14 cellular contexts compared by ENCODE assay signal in genomic region chr18:11948852-11949523, GRCh38. TPM values are rescaled to one million over a fixed set of nuclear protein-coding genes. Genes with fewer than 3 reads are reported as not detected.
DNase-seq lines count a peak whose midpoint lies in the region; ATAC-seq, FAIRE-seq and TF ChIP-seq lines count a peak whose summit lies in the region.
"Had no signal": no experiment of that assay in that cellular context is flagged by ENCODE, and none has a peak within 500 bp of the region (broad histone marks: within the 10 kb centered on the region; RNA-seq: fewer than 3 reads in every experiment).

No MANE protein-coding gene starts in this region.

- H4K20me1 ChIP-seq in HepG2 (ENCODE audit: insufficient read depth, low read length), result no peaks in the 10 kb centered on the region

- 0 out of 3 replicates have a peak, but pooled peaks have one; percentile 8 for ATAC-seq in HepG2
- ATAC-seq in right lobe of liver, result no peak
- ATAC-seq in naive thymus-derived CD8-positive, alpha-beta T cell, result no peak
- no peak for ATAC-seq in GM18505 (IDR thresholded peaks at IDR 0.05; ENCODE audit: unreplicated experiment)

- H3K27me3 ChIP-seq in HepG2 (ENCODE audit: control insufficient read depth in 1 of 2, insufficient read depth in 2 of 2, low read length in 2 of 2) (no peaks in the 10 kb centered on the region), right lobe of liver (no peaks in the 10 kb centered on the region), vagina (no peaks in the 10 kb centered on the region), SJCRH30 (no peaks in the 10 kb centered on the region)
- H3K27me3 ChIP-seq: ovary, testis had no signal

- WGBS in HepG2 (ENCODE audit: low lambda C conversion rate), result 21% methylated on average over 6 of the region's 6 CpGs
- 77% methylated on average over 6 of the region's 6 CpGs for WGBS in right lobe of liver (ENCODE audit: insufficient coverage, low coverage, low lambda C conversion rate, missing lambda C conversion rate)

- H3K4me3 Mint-ChIP-seq in naive thymus-derived CD8-positive, alpha-beta T cell, result peak overlapping the region in 9 of 10 donors; percentile 17 to 93 (median 42)

- CTCF ChIA-PET in HepG2 (lab: Yijun Ruan, JAX; ENCODE audit: low intra/inter-chr PET ratio, low total read pairs), result no interaction called here

- 0 out of 2 replicates have a peak overlapping the region, but pooled peaks have one; percentile 26 for H3K4me2 ChIP-seq in HepG2 (ENCODE audit: low read depth, low read length)

- H3K27me3 Mint-ChIP-seq in naive thymus-derived CD8-positive, alpha-beta T cell, result no peaks in the 10 kb centered on the region

- POLR2A ChIA-PET in HepG2 (lab: Yijun Ruan, JAX), result interaction anchor here (1.8 to 5.4 kb wide), 2 partner anchors 33 to 46 kb away, joined by 8 to 69 read pairs; partner anchors contain the start of gene IMPA2
- POLR2A ChIA-PET in naive thymus-derived CD8-positive, alpha-beta T cell (lab: Charles Lee), result interaction anchor here (2.9 kb wide), 1 partner anchor 32 kb away, joined by 15 read pairs; the partner anchor contains the start of gene IMPA2

- H3K4me1 ChIP-seq in HepG2 (ENCODE audit: insufficient read depth, low read length) (peaks cover 40% of the 10 kb centered on the region), right lobe of liver (peaks cover 0 to 11% (median 5%) of the 10 kb centered on the region in 4 donors), vagina (peaks cover 62% of the 10 kb centered on the region), SJCRH30 (peaks cover 6% of the 10 kb centered on the region; the same call in 1 of the 2 replicates)

- H3K27ac Mint-ChIP-seq in naive thymus-derived CD8-positive, alpha-beta T cell, result peak overlapping the region in 3 of 10 donors; percentile 5 to 31 (median 15)

- no peaks in the 10 kb centered on the region for H3K9me3 Mint-ChIP-seq in naive thymus-derived CD8-positive, alpha-beta T cell

- intact Hi-C loops in HepG2 (cut with micrococcal nuclease; ENCODE audit: unreplicated experiment), result no loop called here
- intact Hi-C loops in right lobe of liver (cut with DNase I), result no loop called here
- intact Hi-C loops in vagina (cut with DNase I), result loop anchor here (5.0 kb wide), 1 partner anchor 33 kb away; the partner anchor contains the start of gene IMPA2

- H3K27ac ChIP-seq in HepG2 (ENCODE audit: extremely low read length, insufficient read depth, low read length) (no peak overlapping the region), right lobe of liver (no peak overlapping the region), vagina (peak overlapping the region; percentile 93), SJCRH30 (no peak overlapping the region)
- H3K27ac ChIP-seq: HL-60, WERI-Rb-1 had no signal

- no peak overlapping the region for H2AFZ ChIP-seq in HepG2 (ENCODE audit: low read length)

- in situ Hi-C loops in HepG2 (cut with HindIII; ENCODE audit: extremely low pct_ligation_motif_present, low pct_unique_long_range_greater_than_20kb), result no loop called here

- TF ChIP-seq POLR2A in HepG2 (IDR thresholded peaks at IDR 0.05; ENCODE audit: insufficient read depth in 1 of 2, low read depth in 2 of 2, low read length in 2 of 2) (no peak), right lobe of liver (IDR thresholded peaks at IDR 0.05) (no peak), vagina (IDR thresholded peaks at IDR 0.05) (no peak), GM18505 (IDR thresholded peaks at IDR 0.05; ENCODE audit: borderline replicate concordance, extremely low read depth, insufficient read depth, insufficient read length) (no peak)

- H3K79me2 ChIP-seq in HepG2 (ENCODE audit: insufficient read depth, low read length), result no peaks in the 10 kb centered on the region

- peaks cover 2 to 14% (median 11%) of the 10 kb centered on the region in 4 donors for H3K4me1 Mint-ChIP-seq in naive thymus-derived CD8-positive, alpha-beta T cell

- no peak for TF ChIP-seq RAD21 in HepG2 (CRISPR knock-in tag; IDR thresholded peaks at IDR 0.05)

- no TSS peak for BruUV-seq in HepG2 (replicated peaks; lab: Mats Ljungman, UMichigan)

- no peak for TF ChIP-seq CTCF in HepG2 (CRISPR knock-in tag; IDR thresholded peaks at IDR 0.05)
- TF ChIP-seq CTCF in right lobe of liver (IDR thresholded peaks at IDR 0.05), result no peak
- TF ChIP-seq CTCF in choroid plexus epithelial cell (conservative IDR thresholded peaks at IDR 0.05; ENCODE audit: low read depth, low read length), result no peak
- no peak for TF ChIP-seq CTCF in vagina (IDR thresholded peaks at IDR 0.05)

- FAIRE-seq in HepG2 (lab: Jason Lieb, UNC), result no peak
- FAIRE-seq: bronchial epithelial cell had no signal

- DNase-seq in HepG2 (ENCODE audit: low spot score) (peak; percentile 41), right lobe of liver (no peak), choroid plexus epithelial cell (ENCODE audit: low read depth) (peak; percentile 47), vagina (ENCODE audit: extremely low spot score in 2 of 2) (no peak), SJCRH30 (no peak)
- DNase-seq in naive thymus-derived CD8-positive, alpha-beta T cell, result no peak
- DNase-seq in stimulated activated CD4-positive, alpha-beta T cell treated with anti-CD3 and anti-CD28 coated beads, Interleukin-2, amount 100 ng/mL, for 24 hours, result no peak
- DNase-seq: activated T-cell treated with anti-CD3 and anti-CD28 coated beads for 4 hours, ovary, testis, WERI-Rb-1 had no signal

- H3K9ac ChIP-seq in HepG2 (ENCODE audit: insufficient read depth, low read depth, low read length), result no peak overlapping the region

- no peaks in the 10 kb centered on the region for H3K36me3 Mint-ChIP-seq in naive thymus-derived CD8-positive, alpha-beta T cell

- H3K36me3 ChIP-seq in HepG2 (replicated peaks in 1 of 2; ENCODE audit: control insufficient read depth in 1 of 2, insufficient read depth in 2 of 2, low read length in 2 of 2) (no peaks in the 10 kb centered on the region), right lobe of liver (no peaks in the 10 kb centered on the region), vagina (no peaks in the 10 kb centered on the region), SJCRH30 (no peaks in the 10 kb centered on the region)
- H3K36me3 ChIP-seq: ovary, WERI-Rb-1 had no signal

- H3K9me3 ChIP-seq in HepG2 (ENCODE audit: low read length), result no peaks in the 10 kb centered on the region
- no peaks in the 10 kb centered on the region for H3K9me3 ChIP-seq in right lobe of liver
- no peaks in the 10 kb centered on the region for H3K9me3 ChIP-seq in vagina
- H3K9me3 ChIP-seq in SJCRH30 (replicated peaks), result no peaks in the 10 kb centered on the region
- H3K9me3 ChIP-seq: ovary, testis had no signal

- TF ChIP-seq EP300 in HepG2 (IDR thresholded peaks at IDR 0.05; ENCODE audit: low read depth in 2 of 2, low read length in 2 of 2) (no peak), HepG2 (CRISPR knock-in tag; IDR thresholded peaks at IDR 0.05; ENCODE audit: borderline replicate concordance) (no peak)

- H3K4me3 ChIP-seq in HepG2 (replicated peaks in 1 of 3; ENCODE audit: insufficient read depth in 1 of 3, low read depth in 2 of 3, low read length in 3 of 3) (no peak overlapping the region), right lobe of liver (no peak overlapping the region), choroid plexus epithelial cell (ENCODE audit: low read depth, low read length) (no peak overlapping the region), vagina (no peak overlapping the region), SJCRH30 (no peak overlapping the region)
- H3K4me3 ChIP-seq: ovary had no signal

RNA-seq across cellular contexts. Expression of gene IMPA2, which starts 32.3 kb away (rescaled TPM):
- total RNA-seq in HepG2 (2016; rRNA removed; fragmentation: Illumina TruSeq; extraction: Trizol) (65.4 and 71.8 TPM in 2 replicates), right lobe of liver (10 to 100 TPM; 32.3 to 51.1 (median 45.7) TPM), vagina (128 TPM)
- total RNA-seq in HepG2 (2016; cell fraction: cytosol; rRNA removed; fragmentation: Illumina TruSeq; extraction: Trizol; ENCODE audit: low read depth), result 77.7 and 94.9 TPM in 2 replicates
- 58.3 and 76.5 TPM in 2 replicates for total RNA-seq in HepG2 (2016; cell fraction: insoluble cytoplasmic fraction; rRNA removed; fragmentation: Illumina TruSeq; extraction: Trizol)
- 122 and 147 TPM in 2 replicates for total RNA-seq in HepG2 (2016; cell fraction: membrane; rRNA removed; fragmentation: Illumina TruSeq; extraction: Trizol)
- total RNA-seq in HepG2 (2016; cell fraction: nucleus; rRNA removed; fragmentation: Illumina TruSeq; extraction: Trizol), result 55.6 and 62.0 TPM in 2 replicates
- 28.8 and 37.8 TPM in 2 replicates for polyA plus RNA-seq in HepG2 (2011; rRNA removed)
- polyA plus RNA-seq in HepG2 (2011; cell fraction: cytosol; rRNA removed), result 28.2 and 43.4 TPM in 2 replicates
- 104 and 146 TPM in 2 replicates for polyA plus RNA-seq in HepG2 (2011; cell fraction: nucleus; rRNA removed)
- polyA plus RNA-seq in HepG2 (2012), result 56.2 and 62.5 TPM in 2 replicates
- polyA plus RNA-seq in HepG2 (2016; cell fraction: cytosol; fragmentation: Illumina TruSeq; extraction: Trizol; ENCODE audit: low read depth), result 83.4 and 111 TPM in 2 replicates
- 68.3 and 79.3 TPM in 2 replicates for polyA plus RNA-seq in HepG2 (2016; cell fraction: insoluble cytoplasmic fraction; fragmentation: Illumina TruSeq; extraction: Trizol; ENCODE audit: low read depth)
- polyA plus RNA-seq in HepG2 (2016; cell fraction: membrane; fragmentation: Illumina TruSeq; extraction: Trizol; ENCODE audit: low read depth), result 118 and 138 TPM in 2 replicates
- polyA plus RNA-seq in HepG2 (2016; cell fraction: nucleus; fragmentation: Illumina TruSeq; extraction: Trizol; ENCODE audit: insufficient read depth, low read depth), result 90.9 and 102 TPM in 2 replicates
- 45.6 and 172 TPM in 2 replicates for polyA minus RNA-seq in HepG2 (2011; rRNA and poly(A)+ RNA removed; ENCODE audit: low replicate concordance)
- 12.3 and 17.3 TPM in 2 replicates for polyA minus RNA-seq in HepG2 (2011; cell fraction: cytosol; rRNA and poly(A)+ RNA removed)
- polyA minus RNA-seq in HepG2 (2011; cell fraction: nucleus; rRNA and poly(A)+ RNA removed), result 22.8 and 37.2 TPM in 2 replicates
- total RNA-seq in naive thymus-derived CD8-positive, alpha-beta T cell, result 1 to 10 TPM; 7.8 to 9.5 TPM
- 1 to 10 TPM; 4.3 to 8.2 (median 4.5) TPM for polyA plus RNA-seq in naive thymus-derived CD8-positive, alpha-beta T cell
- total RNA-seq in SJCRH30 (2014; rRNA removed; shearing (Covaris generic)), result 35.8 and 36.6 TPM in 2 replicates

RNA-seq across cellular contexts. Expression of gene MPPE1, which starts 40.9 kb away (rescaled TPM):
- total RNA-seq in HepG2 (2016; rRNA removed; fragmentation: Illumina TruSeq; extraction: Trizol), result 5.4 and 11.9 TPM in 2 replicates
- total RNA-seq in HepG2 (2016; cell fraction: cytosol; rRNA removed; fragmentation: Illumina TruSeq; extraction: Trizol; ENCODE audit: low read depth), result 9.1 and 12.1 TPM in 2 replicates
- total RNA-seq in HepG2 (2016; cell fraction: insoluble cytoplasmic fraction; rRNA removed; fragmentation: Illumina TruSeq; extraction: Trizol), result 3.6 and 11.9 TPM in 2 replicates
- total RNA-seq in HepG2 (2016; cell fraction: membrane; rRNA removed; fragmentation: Illumina TruSeq; extraction: Trizol), result 7.1 and 10.4 TPM in 2 replicates
- 19.6 and 20.7 TPM in 2 replicates for total RNA-seq in HepG2 (2016; cell fraction: nucleus; rRNA removed; fragmentation: Illumina TruSeq; extraction: Trizol)
- 9.6 and 10.6 TPM in 2 replicates for polyA plus RNA-seq in HepG2 (2011; rRNA removed)
- polyA plus RNA-seq in HepG2 (2011; cell fraction: cytosol; rRNA removed), result 5.0 and 6.2 TPM in 2 replicates
- polyA plus RNA-seq in HepG2 (2011; cell fraction: nucleus; rRNA removed), result 18.2 and 19.2 TPM in 2 replicates
- 6.4 and 7.1 TPM in 2 replicates for polyA plus RNA-seq in HepG2 (2012)
- 14.6 and 22.2 TPM in 2 replicates for polyA plus RNA-seq in HepG2 (2016; cell fraction: cytosol; fragmentation: Illumina TruSeq; extraction: Trizol; ENCODE audit: low read depth)
- 4.6 and 6.6 TPM in 2 replicates for polyA plus RNA-seq in HepG2 (2016; cell fraction: insoluble cytoplasmic fraction; fragmentation: Illumina TruSeq; extraction: Trizol; ENCODE audit: low read depth)
- polyA plus RNA-seq in HepG2 (2016; cell fraction: membrane; fragmentation: Illumina TruSeq; extraction: Trizol; ENCODE audit: low read depth), result 8.0 and 12.4 TPM in 2 replicates
- 31.1 and 36.4 TPM in 2 replicates for polyA plus RNA-seq in HepG2 (2016; cell fraction: nucleus; fragmentation: Illumina TruSeq; extraction: Trizol; ENCODE audit: insufficient read depth, low read depth)
- 8.2 and 19.5 TPM in 2 replicates for polyA minus RNA-seq in HepG2 (2011; rRNA and poly(A)+ RNA removed; ENCODE audit: low replicate concordance)
- polyA minus RNA-seq in HepG2 (2011; cell fraction: cytosol; rRNA and poly(A)+ RNA removed), result 3.4 and 4.1 TPM in 2 replicates
- 21.0 and 21.2 TPM in 2 replicates for polyA minus RNA-seq in HepG2 (2011; cell fraction: nucleus; rRNA and poly(A)+ RNA removed)
- total RNA-seq in right lobe of liver, result 10 to 100 TPM; 23.2 to 40.9 (median 30.7) TPM
- total RNA-seq in naive thymus-derived CD8-positive, alpha-beta T cell, result 10 to 100 TPM; 78.2 to 85.6 TPM
- polyA plus RNA-seq in naive thymus-derived CD8-positive, alpha-beta T cell, result 10 to 100 TPM; 37.1 to 40.9 (median 37.5) TPM
- 24.6 TPM for total RNA-seq in vagina
- total RNA-seq in SJCRH30 (2014; rRNA removed; shearing (Covaris generic)), result 13.7 and 14.7 TPM in 2 replicates

Comparison
In these comparisons a context has a peak if more than half of its experiments do, and no peak if none do; other contexts are left out.
1. DNase-seq: peak in HepG2 (single experiment) and choroid plexus epithelial cell (single experiment); none in right lobe of liver (0 of 3), naive thymus-derived CD8-positive, alpha-beta T cell (0 of 10), vagina (0 of 2), SJCRH30 (0 of 2) and stimulated activated CD4-positive, alpha-beta T cell treated with anti-CD3 and anti-CD28 coated beads, Interleukin-2, amount 100 ng/mL, for 24 hours (0 of 2).